In genomic region chr19:18287836-18288772, GRCh38 we compare ENCODE assay signal across 11 cellular contexts. TPM values are rescaled to one million over a fixed set of nuclear protein-coding genes. Genes with fewer than 3 reads are reported as not detected.
DNase-seq lines count a peak whose midpoint lies in the region; ATAC-seq lines count a peak whose summit lies in the region.
"Had no signal": no experiment of that assay in that cellular context is flagged by ENCODE, and none has a peak within 500 bp of the region (broad histone marks: within the 10 kb centered on the region; RNA-seq: fewer than 3 reads in every experiment).

No MANE protein-coding gene starts in this region.

- no peaks in the 10 kb centered on the region for H3K36me3 ChIP-seq in HUES48 (ENCODE audit: control insufficient read depth, insufficient read depth, low read length)

- H3K27ac Mint-ChIP-seq in activated naive CD8-positive, alpha-beta T cell treated with anti-CD3 and anti-CD28 coated beads, Interleukin-2, amount 50 U/mL, for 24 hours = peak overlapping the region; percentile 92
- peak overlapping the region; percentile 88 for H3K27ac Mint-ChIP-seq in stimulated activated effector memory CD8-positive, alpha-beta T cell treated with anti-CD3 and anti-CD28 coated beads, Interleukin-12 subunit alpha, Interleukin-12 subunit beta, amount 100 ng/mL, for 72 hours

- H3K9ac ChIP-seq in HUES48 (ENCODE audit: low read depth, low read length) = no peak overlapping the region
- H3K9ac ChIP-seq: GM23248 had no signal

- H3K9me3 Mint-ChIP-seq in activated naive CD8-positive, alpha-beta T cell treated with anti-CD3 and anti-CD28 coated beads, Interleukin-2, amount 50 U/mL, for 24 hours = no peaks in the 10 kb centered on the region
- H3K9me3 Mint-ChIP-seq in stimulated activated effector memory CD8-positive, alpha-beta T cell treated with anti-CD3 and anti-CD28 coated beads, Interleukin-12 subunit alpha, Interleukin-12 subunit beta, amount 100 ng/mL, for 72 hours = no peaks in the 10 kb centered on the region

- peak overlapping the region; percentile 42 for H3K4me3 ChIP-seq in HUES48 (ENCODE audit: low read depth, low read length)
- H3K4me3 ChIP-seq: GM23248 had no signal

- no peaks in the 10 kb centered on the region for H3K9me3 ChIP-seq in HUES48 (ENCODE audit: control insufficient read depth, insufficient read depth, low read length)

- H3K27ac ChIP-seq in HUES48 (ENCODE audit: low read depth, low read length) = peak overlapping the region; percentile 60
- H3K27ac ChIP-seq: GM23248 had no signal

- no peaks in the 10 kb centered on the region for H3K27me3 Mint-ChIP-seq in activated naive CD8-positive, alpha-beta T cell treated with anti-CD3 and anti-CD28 coated beads, Interleukin-2, amount 50 U/mL, for 24 hours

- no peaks in the 10 kb centered on the region for H3K27me3 ChIP-seq in HUES48 (ENCODE audit: control insufficient read depth, insufficient read depth, low read length)

- H3K4me3 Mint-ChIP-seq in activated naive CD8-positive, alpha-beta T cell treated with anti-CD3 and anti-CD28 coated beads, Interleukin-2, amount 50 U/mL, for 24 hours = no peak overlapping the region
- H3K4me3 Mint-ChIP-seq in stimulated activated effector memory CD8-positive, alpha-beta T cell treated with anti-CD3 and anti-CD28 coated beads, Interleukin-12 subunit alpha, Interleukin-12 subunit beta, amount 100 ng/mL, for 72 hours = peak overlapping the region; percentile 91

- H3K4me1 ChIP-seq in HUES48 (ENCODE audit: control insufficient read depth, insufficient read depth, low read length) = peaks cover 26% of the 10 kb centered on the region

- peaks cover 75% of the 10 kb centered on the region for H3K4me1 Mint-ChIP-seq in activated naive CD8-positive, alpha-beta T cell treated with anti-CD3 and anti-CD28 coated beads, Interleukin-2, amount 50 U/mL, for 24 hours
- peaks cover 71% of the 10 kb centered on the region for H3K4me1 Mint-ChIP-seq in stimulated activated effector memory CD8-positive, alpha-beta T cell treated with anti-CD3 and anti-CD28 coated beads, Interleukin-12 subunit alpha, Interleukin-12 subunit beta, amount 100 ng/mL, for 72 hours

- DNase-seq in activated naive CD8-positive, alpha-beta T cell treated with anti-CD3 and anti-CD28 coated beads, Interleukin-2, amount 50 U/mL, for 24 hours = peak; percentile 4
- DNase-seq in islet precursor cell (peak; percentile 85), AG08395 (ENCODE audit: low spot score) (no peak), NCI-H510A treated with DMSO at 0.1 percent for 48 hours (lab: John Stamatoyannopoulos, UW) (no peak), A172 (ENCODE audit: low spot score) (no peak)
- no peak for DNase-seq in stimulated activated effector memory CD8-positive, alpha-beta T cell treated with anti-CD3 and anti-CD28 coated beads, Interleukin-12 subunit alpha, Interleukin-12 subunit beta, amount 100 ng/mL, for 72 hours (ENCODE audit: low spot score in 2 of 2)
- DNase-seq: DMS53, GM23248 had no signal

- peaks cover 10% of the 10 kb centered on the region for H3K36me3 Mint-ChIP-seq in activated naive CD8-positive, alpha-beta T cell treated with anti-CD3 and anti-CD28 coated beads, Interleukin-2, amount 50 U/mL, for 24 hours (ENCODE audit: low read depth)
- peaks cover 50% of the 10 kb centered on the region for H3K36me3 Mint-ChIP-seq in stimulated activated effector memory CD8-positive, alpha-beta T cell treated with anti-CD3 and anti-CD28 coated beads, Interleukin-12 subunit alpha, Interleukin-12 subunit beta, amount 100 ng/mL, for 72 hours

- no peak for ATAC-seq in activated naive CD8-positive, alpha-beta T cell treated with anti-CD3 and anti-CD28 coated beads, Interleukin-2, amount 50 U/mL, for 24 hours
- no peak for ATAC-seq in stimulated activated effector memory CD8-positive, alpha-beta T cell treated with anti-CD3 and anti-CD28 coated beads, Interleukin-12 subunit alpha, Interleukin-12 subunit beta, amount 100 ng/mL, for 72 hours
- ATAC-seq in HG03139 (IDR thresholded peaks at IDR 0.05; ENCODE audit: unreplicated experiment) = no peak
- ATAC-seq: sciatic nerve had no signal

RNA-seq across cellular contexts. Expression of gene JUND, which starts 6.7 kb away (rescaled TPM):
- total RNA-seq in A172 (2014; rRNA removed; shearing (Covaris generic)) = 91.3 and 129 TPM in 2 replicates

RNA-seq across cellular contexts. Expression of gene IQCN, which starts 13.9 kb away (rescaled TPM):
- 0.69 and 1.2 TPM in 2 replicates for total RNA-seq in A172 (2014; rRNA removed; shearing (Covaris generic))

RNA-seq across cellular contexts. Expression of gene LSM4, which starts 34.8 kb away (rescaled TPM):
- 403 and 478 TPM in 2 replicates for total RNA-seq in A172 (2014; rRNA removed; shearing (Covaris generic))

RNA-seq across cellular contexts. Expression of gene PGPEP1, which starts 52.3 kb away (rescaled TPM):
- total RNA-seq in A172 (2014; rRNA removed; shearing (Covaris generic)) = 14.6 and 19.1 TPM in 2 replicates

Comparison
In these comparisons a context has a peak if more than half of its experiments do, and no peak if none do; other contexts are left out.
1. DNase-seq: peak in activated naive CD8-positive, alpha-beta T cell treated with anti-CD3 and anti-CD28 coated beads, Interleukin-2, amount 50 U/mL, for 24 hours (single experiment) and islet precursor cell (single experiment); none in stimulated activated effector memory CD8-positive, alpha-beta T cell treated with anti-CD3 and anti-CD28 coated beads, Interleukin-12 subunit alpha, Interleukin-12 subunit beta, amount 100 ng/mL, for 72 hours (0 of 2), AG08395 (single experiment), NCI-H510A treated with DMSO at 0.1 percent for 48 hours (single experiment) and A172 (single experiment).